ENCODE assay signal across 8 cellular contexts in the genomic region with DNA sequence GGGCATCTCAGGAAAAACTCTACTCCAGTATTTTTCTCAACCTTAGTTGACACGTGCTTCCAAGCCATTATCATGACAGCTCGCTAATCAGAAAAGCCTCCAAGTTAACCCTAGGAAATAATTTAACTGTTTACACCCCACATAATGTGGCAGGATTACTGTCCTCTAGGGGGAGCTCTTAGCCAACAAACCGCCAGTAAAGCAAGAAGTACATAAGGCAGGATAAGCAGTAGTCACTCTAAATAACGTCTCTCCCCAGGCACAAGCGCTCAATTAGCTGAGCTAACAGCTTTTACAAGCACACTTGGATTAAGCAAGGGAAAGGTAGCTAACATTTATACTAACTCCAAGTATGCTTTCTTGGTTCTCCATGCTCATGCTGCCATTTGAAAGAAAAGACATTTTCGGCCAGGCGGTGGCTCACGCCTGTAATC. TPM values are rescaled to one million over a fixed set of nuclear protein-coding genes. Genes with fewer than 3 reads are reported as not detected.
DNase-seq lines count a peak whose midpoint lies in the region; FAIRE-seq and TF ChIP-seq lines count a peak whose summit lies in the region.

No MANE protein-coding gene starts in this region.

- H4K20me1 ChIP-seq in OCI-LY1 (ENCODE audit: insufficient read depth, low read length), result no peaks in the 10 kb centered on the region

- no peaks in the 10 kb centered on the region for H3K9me3 ChIP-seq in cardiac muscle cell (ENCODE audit: low read depth)
- H3K9me3 ChIP-seq in OCI-LY1 (ENCODE audit: low read length), result no peaks in the 10 kb centered on the region

- DNase-seq in cardiac muscle cell (ENCODE audit: low read depth in 1 of 2, low spot score in 1 of 2), result peak in 1 of 2 donors; percentile 30
- DNase-seq in cardiac septum (ENCODE audit: low spot score), result no peak
- peak; percentile 53 for DNase-seq in ecto neural progenitor cell (ENCODE audit: low spot score)
- DNase-seq in stimulated activated CD8-positive, alpha-beta memory T cell treated with anti-CD3 and anti-CD28 coated beads, Interleukin-4, amount 100 ng/mL, for 24 hours (ENCODE audit: low read depth), result peak; percentile 1
- DNase-seq in cerebellar nuclear complex (lab: John Stamatoyannopoulos, UW), result no peak
- no peak for DNase-seq in activated effector memory CD4-positive, alpha-beta T cell treated with Interleukin-2 at 50 U/mL for 16 hours
- DNase-seq in H54 (ENCODE audit: insufficient read length, low spot score), result no peak

- TF ChIP-seq CTCF in cardiac muscle cell (IDR thresholded peaks at IDR 0.05; ENCODE audit: low read depth, low read length) (peak; percentile 44), OCI-LY1 (IDR thresholded peaks at IDR 0.05; ENCODE audit: low read length) (peak; percentile 83)

- H3K4me1 ChIP-seq in cardiac muscle cell (ENCODE audit: low read depth) (peaks cover 7% of the 10 kb centered on the region), OCI-LY1 (ENCODE audit: insufficient read depth, low read length, severe bottlenecking) (peaks cover 42% of the 10 kb centered on the region)

- H3F3A ChIP-seq in OCI-LY1 (ENCODE audit: insufficient read depth, low read length), result peaks cover 3% of the 10 kb centered on the region; the same call in 1 of the 2 replicates

- FAIRE-seq in H54 (lab: Jason Lieb, UNC), result no peak

- H3K27me3 ChIP-seq in cardiac muscle cell (no peaks in the 10 kb centered on the region), OCI-LY1 (ENCODE audit: insufficient read depth, low read length) (peaks cover 4% of the 10 kb centered on the region; the same call in 1 of the 2 replicates)

- H3K27ac ChIP-seq in cardiac muscle cell (no peak overlapping the region), OCI-LY1 (ENCODE audit: low read depth, low read length, poor library complexity, severe bottlenecking) (no peak overlapping the region)

- H2AFZ ChIP-seq in OCI-LY1 (ENCODE audit: low read length), result no peak overlapping the region

- H3K9me2 ChIP-seq in OCI-LY1 (ENCODE audit: low read depth, low read length), result no peaks in the 10 kb centered on the region

- no peak for TF ChIP-seq POLR2A in H54 (IDR thresholded peaks at IDR 0.05; ENCODE audit: low read depth, low read length)

- no peaks in the 10 kb centered on the region for H3K36me3 ChIP-seq in cardiac muscle cell
- H3K36me3 ChIP-seq in OCI-LY1 (ENCODE audit: insufficient read depth, low read length), result no peaks in the 10 kb centered on the region

- H3K79me2 ChIP-seq in OCI-LY1 (ENCODE audit: insufficient read depth, low read length), result no peaks in the 10 kb centered on the region

- intact Hi-C loops in cardiac septum (cut with DNase I), result no loop called here

- no peak overlapping the region for H3K4me2 ChIP-seq in OCI-LY1 (ENCODE audit: low read length)

- H3K4me3 ChIP-seq in cardiac muscle cell (no peak overlapping the region), OCI-LY1 (ENCODE audit: low read depth, low read length, poor library complexity, severe bottlenecking) (no peak overlapping the region)

- H3K9ac ChIP-seq in OCI-LY1 (ENCODE audit: low read length), result no peak overlapping the region

RNA-seq across cellular contexts. Expression of a gene that starts 22.8 kb away (rescaled TPM):
- total RNA-seq in cardiac muscle cell (not detected in 2 replicates), cardiac septum (not detected)
- polyA plus RNA-seq in cardiac muscle cell, result not detected in 2 replicates

RNA-seq across cellular contexts. Expression of a gene that starts 52.7 kb away (rescaled TPM):
- total RNA-seq in cardiac muscle cell (not detected in 2 replicates), cardiac septum (0.46 TPM)
- 0.35 TPM in 1 of 2 replicates, not detected in the other for polyA plus RNA-seq in cardiac muscle cell

Comparison
In these comparisons a context has a peak if more than half of its experiments do, and no peak if none do; other contexts are left out.
1. DNase-seq: peak in ecto neural progenitor cell (single experiment) and stimulated activated CD8-positive, alpha-beta memory T cell treated with anti-CD3 and anti-CD28 coated beads, Interleukin-4, amount 100 ng/mL, for 24 hours (single experiment); none in cardiac septum (single experiment), cerebellar nuclear complex (0 of 2), activated effector memory CD4-positive, alpha-beta T cell treated with Interleukin-2 at 50 U/mL for 16 hours (single experiment) and H54 (single experiment).